ENCODE assay signal across 9 cellular contexts in genomic region chr20:49938173-49939163, GRCh38. TPM values are rescaled to one million over a fixed set of nuclear protein-coding genes. Genes with fewer than 3 reads are reported as not detected.
DNase-seq lines count a peak whose midpoint lies in the region; ATAC-seq lines count a peak whose summit lies in the region.
"Had no signal": no experiment of that assay in that cellular context is flagged by ENCODE, and none has a peak within 500 bp of the region (broad histone marks: within the 10 kb centered on the region; RNA-seq: fewer than 3 reads in every experiment).

No MANE protein-coding gene starts in this region.

- intact Hi-C loops in dendritic cell treated with granulocyte-macrophage colony-stimulating factor and Interleukin-4, amounts not matched to agents 40 ng/mL and 50 ng/mL, for 4 days (cut with micrococcal nuclease), result no loop called here

- H3K27ac ChIP-seq in BLaER1, result no peak overlapping the region; the same call in 1 of the 2 replicates

- peaks cover 59% of the 10 kb centered on the region for H3K4me1 ChIP-seq in BLaER1

- H3K27me3 Mint-ChIP-seq in dendritic cell treated with granulocyte-macrophage colony-stimulating factor and Interleukin-4, amounts not matched to agents 40 ng/mL and 50 ng/mL, for 4 days, result no peaks in the 10 kb centered on the region
- no peaks in the 10 kb centered on the region for H3K27me3 Mint-ChIP-seq in naive thymus-derived CD8-positive, alpha-beta T cell

- peaks cover 74% of the 10 kb centered on the region for H3K36me3 Mint-ChIP-seq in dendritic cell treated with granulocyte-macrophage colony-stimulating factor and Interleukin-4, amounts not matched to agents 40 ng/mL and 50 ng/mL, for 4 days (ENCODE audit: low read depth)
- peaks cover 0 to 37% (median 5%) of the 10 kb centered on the region in 3 donors for H3K36me3 Mint-ChIP-seq in naive thymus-derived CD8-positive, alpha-beta T cell

- H3K9ac ChIP-seq in BLaER1, result peak overlapping the region; percentile 92; the same call in 1 of the 2 replicates

- H3K36me3 ChIP-seq in BLaER1, result peaks cover 48% of the 10 kb centered on the region

- no peaks in the 10 kb centered on the region for H3K9me3 Mint-ChIP-seq in dendritic cell treated with granulocyte-macrophage colony-stimulating factor and Interleukin-4, amounts not matched to agents 40 ng/mL and 50 ng/mL, for 4 days
- no peaks in the 10 kb centered on the region for H3K9me3 Mint-ChIP-seq in naive thymus-derived CD8-positive, alpha-beta T cell

- H3K9me3 ChIP-seq in BLaER1, result no peaks in the 10 kb centered on the region

- ATAC-seq in naive thymus-derived CD8-positive, alpha-beta T cell, result no peak
- ATAC-seq in HG02981 (IDR thresholded peaks at IDR 0.05; ENCODE audit: unreplicated experiment), result no peak
- ATAC-seq in GM21367 (IDR thresholded peaks at IDR 0.05; ENCODE audit: unreplicated experiment), result no peak

- peak overlapping the region; percentile 99 for H3K4me2 ChIP-seq in BLaER1

- peak overlapping the region; percentile 97 for H3K27ac Mint-ChIP-seq in dendritic cell treated with granulocyte-macrophage colony-stimulating factor and Interleukin-4, amounts not matched to agents 40 ng/mL and 50 ng/mL, for 4 days
- H3K27ac Mint-ChIP-seq in naive thymus-derived CD8-positive, alpha-beta T cell, result peak overlapping the region in 9 of 10 donors; percentile 9 to 98 (median 52)

- H4K20me1 ChIP-seq in BLaER1, result peaks cover 71% of the 10 kb centered on the region

- H3K27me3 ChIP-seq in BLaER1, result no peaks in the 10 kb centered on the region

- H3K4me1 Mint-ChIP-seq in dendritic cell treated with granulocyte-macrophage colony-stimulating factor and Interleukin-4, amounts not matched to agents 40 ng/mL and 50 ng/mL, for 4 days (ENCODE audit: low read depth), result peaks cover 67% of the 10 kb centered on the region
- peaks cover 34 to 77% (median 68%) of the 10 kb centered on the region in 4 donors for H3K4me1 Mint-ChIP-seq in naive thymus-derived CD8-positive, alpha-beta T cell

- DNase-seq in NCI-H524 (lab: John Stamatoyannopoulos, UW) (peak; percentile 42 to 71), retina (no peak), NCI-H1092 treated with DMSO at 0.1 percent for 48 hours (lab: John Stamatoyannopoulos, UW) (no peak)
- no peak for DNase-seq in naive thymus-derived CD8-positive, alpha-beta T cell
- DNase-seq: foreskin melanocyte had no signal

- POLR2A ChIA-PET in naive thymus-derived CD8-positive, alpha-beta T cell (lab: Charles Lee), result interaction anchor here (0.6 to 3.7 kb wide), 2 partner anchors 178 to 608 kb away, joined by 3 to 19 read pairs; no protein-coding TSS in a partner anchor

- H3K4me3 Mint-ChIP-seq in dendritic cell treated with granulocyte-macrophage colony-stimulating factor and Interleukin-4, amounts not matched to agents 40 ng/mL and 50 ng/mL, for 4 days, result peak overlapping the region; percentile 95
- H3K4me3 Mint-ChIP-seq in naive thymus-derived CD8-positive, alpha-beta T cell, result peak overlapping the region; percentile 36 to 98 (median 97)

- H3K4me3 ChIP-seq in BLaER1, result no peak overlapping the region

RNA-seq across cellular contexts. Expression of gene RNF114, which starts 2.3 kb away (rescaled TPM):
- total RNA-seq in naive thymus-derived CD8-positive, alpha-beta T cell, result 100 to 1,000 TPM; 104 to 105 TPM
- 100 to 1,000 TPM; 123 to 133 (median 123) TPM for polyA plus RNA-seq in naive thymus-derived CD8-positive, alpha-beta T cell

RNA-seq across cellular contexts. Expression of gene SPATA2, which starts 23.1 kb away (rescaled TPM):
- 1 to 10 TPM; 8.0 to 9.0 TPM for total RNA-seq in naive thymus-derived CD8-positive, alpha-beta T cell
- polyA plus RNA-seq in naive thymus-derived CD8-positive, alpha-beta T cell, result 1 to 10 TPM; 1.7 to 5.7 (median 2.0) TPM

RNA-seq across cellular contexts. Expression of gene SNAI1, which starts 44.3 kb away (rescaled TPM):
- total RNA-seq in naive thymus-derived CD8-positive, alpha-beta T cell, result 1 to 10 TPM in 1 of 2 experiments, under 1 TPM in 1; 0.82 to 1.5 TPM
- under 1 TPM in 2 of 3 donors, not detected in 1; 0.25 to 0.64 TPM for polyA plus RNA-seq in naive thymus-derived CD8-positive, alpha-beta T cell

Comparison
In these comparisons a context has a peak if more than half of its experiments do, and no peak if none do; other contexts are left out.
1. DNase-seq: peak in NCI-H524 (2 of 2); none in naive thymus-derived CD8-positive, alpha-beta T cell (0 of 10), retina (single experiment) and NCI-H1092 treated with DMSO at 0.1 percent for 48 hours (single experiment).